ENCODE assay signal across 16 cellular contexts in genomic region chr5:133938932-133939331, GRCh38. TPM values are rescaled to one million over a fixed set of nuclear protein-coding genes. Genes with fewer than 3 reads are reported as not detected.
DNase-seq lines count a peak whose midpoint lies in the region; ATAC-seq, FAIRE-seq and TF ChIP-seq lines count a peak whose summit lies in the region.
"Had no signal": no experiment of that assay in that cellular context is flagged by ENCODE, and none has a peak within 500 bp of the region (broad histone marks: within the 10 kb centered on the region; RNA-seq: fewer than 3 reads in every experiment).

No MANE protein-coding gene starts in this region.

- FAIRE-seq in GM12891 (lab: Jason Lieb, UNC) = peak; percentile 71
- no peak for FAIRE-seq in kidney (lab: Jason Lieb, UNC)

- intact Hi-C loops in kidney (cut with DNase I) = no loop called here

- no peak overlapping the region for H3K27ac ChIP-seq in kidney (ENCODE audit: low read depth in 2 of 2, low read length in 2 of 2)

- TF ChIP-seq CTCF in kidney (IDR thresholded peaks at IDR 0.05; ENCODE audit: borderline replicate concordance, extremely low read depth, insufficient read depth) = no peak

- no peak overlapping the region for H3K4me3 ChIP-seq in kidney (ENCODE audit: low read length in 2 of 2)

- TF ChIP-seq POLR2A in GM12891 (IDR thresholded peaks at IDR 0.05; ENCODE audit: low read depth, low read length) = no peak

- no peaks in the 10 kb centered on the region for H3K36me3 ChIP-seq in kidney (ENCODE audit: control insufficient read depth in 1 of 2, insufficient read depth in 2 of 2, low read length in 2 of 2)

- ATAC-seq in GM19468 (IDR thresholded peaks at IDR 0.05; ENCODE audit: extremely low read depth, unreplicated experiment) (peak; percentile 51), HG03108 (IDR thresholded peaks at IDR 0.05; ENCODE audit: unreplicated experiment) (peak; percentile 62)

- peaks cover 4 to 21% of the 10 kb centered on the region in 2 donors for H3K4me1 ChIP-seq in kidney (ENCODE audit: control insufficient read depth in 1 of 2, insufficient read depth in 1 of 2, low read depth in 1 of 2, low read length in 2 of 2)

- DNase-seq in GM12891 (ENCODE audit: insufficient read length, low spot score) (no peak), dermis blood vessel endothelial cell (peak; percentile 71), AML-193 (lab: John Stamatoyannopoulos, UW) (no peak), NOMO-1 treated with dmso at 0.1 percent for 144 hours (lab: John Stamatoyannopoulos, UW; ENCODE audit: unreplicated experiment) (no peak), kidney (no peak), inferior parietal cortex (ENCODE audit: extremely low spot score) (no peak)
- DNase-seq: anterior cingulate cortex; CD4-positive, alpha-beta memory T cell; GOT3; hippocampal formation; NCI-H1092 treated with DMSO at 0.1 percent for 48 hours; retina; T-helper 1 cell; trophoblast cell had no signal

- H3K9ac ChIP-seq in kidney (ENCODE audit: low read length in 2 of 2) = no peak overlapping the region

- H3K9me3 ChIP-seq in kidney (ENCODE audit: control insufficient read depth in 1 of 2, low read length in 2 of 2) = no peaks in the 10 kb centered on the region

TF ChIP-seq in GM12891, 5 proteins besides CTCF, POLR2A, EP300 and RAD21:
- TF ChIP-seq SPI1 (IDR thresholded peaks at IDR 0.05; ENCODE audit: low read depth, low read length) (0 out of 2 replicates have a peak, but pooled peaks have one; percentile 9), TAF1 (IDR thresholded peaks at IDR 0.05; ENCODE audit: low read depth, low read length) (no peak)

RNA-seq across cellular contexts. Expression of gene C5orf15, which starts 29.5 kb away (rescaled TPM):
- 22.4 TPM for polyA plus RNA-seq in GM12891 (2012; ENCODE audit: low read depth, missing spikeins)
- total RNA-seq in dermis blood vessel endothelial cell (26.4 and 30.7 TPM in 2 replicates), kidney (43.9 TPM)
- polyA plus RNA-seq in kidney (ENCODE audit: insufficient read depth, low read depth, low replicate concordance) = 54.4 TPM
